ENCODE assay signal across 8 cellular contexts in genomic region chr19:8610041-8610927, GRCh38. TPM values are rescaled to one million over a fixed set of nuclear protein-coding genes. Genes with fewer than 3 reads are reported as not detected.
DNase-seq lines count a peak whose midpoint lies in the region; ATAC-seq and TF ChIP-seq lines count a peak whose summit lies in the region.

Gene ADAMTS10 (minus strand): TSS chr19:8610715. CDS start chr19:8605710, 5,005 bp downstream.

- no peaks in the 10 kb centered on the region for H3K27me3 ChIP-seq in DND-41 (ENCODE audit: insufficient read depth, low read length, poor library complexity)
- H3K27me3 ChIP-seq in body of pancreas, result no peaks in the 10 kb centered on the region
- no peaks in the 10 kb centered on the region for H3K27me3 ChIP-seq in kidney epithelial cell (ENCODE audit: control insufficient read depth, insufficient read depth, low read length)

- CTCF ChIA-PET in T-cell (lab: Charles Lee), result no interaction called here

- no peak for TF ChIP-seq POLR2A in body of pancreas (IDR thresholded peaks at IDR 0.05)

- peak within 1 kb of the TSS; percentile 97 for H3K4me2 ChIP-seq in DND-41 (ENCODE audit: insufficient read depth, low read length)

- H2AFZ ChIP-seq in DND-41 (ENCODE audit: low read depth, low read length), result peak within 1 kb of the TSS; percentile 94

- H3K9me3 Mint-ChIP-seq in T-cell, result no peaks in the 10 kb centered on the region

- H3K9me3 ChIP-seq in DND-41 (ENCODE audit: insufficient read depth, low read length, severe bottlenecking) (no peaks in the 10 kb centered on the region), body of pancreas (no peaks in the 10 kb centered on the region)

- DNase-seq in DND-41, result peak; percentile 70
- DNase-seq in T-cell, result peak in 33 of 34 experiments; percentile 23 to 64 (median 46)
- DNase-seq in body of pancreas, result peak in 2 of 4 donors; percentile 31 to 40
- no peak for DNase-seq in kidney epithelial cell (ENCODE audit: low read depth)
- DNase-seq in stimulated activated CD4-positive, alpha-beta T cell treated with anti-CD3 and anti-CD28 coated beads, Interleukin-15, amount 100 ng/mL, for 24 hours, result peak; percentile 41
- DNase-seq in inferior parietal cortex (ENCODE audit: extremely low spot score), result no peak

- TF ChIP-seq CTCF in DND-41 (IDR thresholded peaks at IDR 0.05; ENCODE audit: borderline replicate concordance, extremely low read depth, low read length, poor library complexity, severe bottlenecking), result peak; percentile 5
- no peak for TF ChIP-seq CTCF in body of pancreas (IDR thresholded peaks at IDR 0.05)
- no peak for TF ChIP-seq CTCF in kidney epithelial cell (IDR thresholded peaks at IDR 0.05; ENCODE audit: insufficient read depth, low read length, poor library complexity, severe bottlenecking)

- H3K79me2 ChIP-seq in DND-41 (ENCODE audit: insufficient read depth, low read length), result no peaks in the 10 kb centered on the region

- no peaks in the 10 kb centered on the region for H4K20me1 ChIP-seq in DND-41 (ENCODE audit: insufficient read depth, low read length)

- POLR2A ChIA-PET in T-cell (lab: Charles Lee), result no interaction called here

- H3K9ac ChIP-seq in DND-41 (ENCODE audit: low read depth, low read length), result peak within 1 kb of the TSS; percentile 69

- peaks cover 38 to 56% (median 51%) of the 10 kb centered on the region in 3 donors for H3K4me1 Mint-ChIP-seq in T-cell

- H3K27ac Mint-ChIP-seq in T-cell, result peak within 1 kb of the TSS; percentile 82 to 94

- H3K4me1 ChIP-seq in DND-41 (ENCODE audit: insufficient read depth, low read length) (peaks cover 15% of the 10 kb centered on the region), body of pancreas (peaks cover 16% of the 10 kb centered on the region)

- no peaks in the 10 kb centered on the region for H3K36me3 ChIP-seq in DND-41 (ENCODE audit: insufficient read depth, low read length)
- no peaks in the 10 kb centered on the region for H3K36me3 ChIP-seq in body of pancreas (replicated peaks in 1 of 2; ENCODE audit: insufficient read depth in 1 of 2, low read depth in 2 of 2)
- no peaks in the 10 kb centered on the region for H3K36me3 ChIP-seq in kidney epithelial cell (ENCODE audit: control insufficient read depth, insufficient read depth, low read length)

- H3K4me3 Mint-ChIP-seq in T-cell, result peak within 1 kb of the TSS; percentile 92 to 99 (median 94)

- H3K27me3 Mint-ChIP-seq in T-cell, result peaks cover 0 to 4% of the 10 kb centered on the region in 2 donors

- H3K27ac ChIP-seq in DND-41 (ENCODE audit: low read length) (peak within 1 kb of the TSS; percentile 68), body of pancreas (peak within 1 kb of the TSS; percentile 15 to 80 (median 68))

- ATAC-seq in DND-41 (ENCODE audit: insufficient read depth, low read depth) (peak; percentile 78), T-cell (replicated peaks in 1 of 4) (peak; percentile 69 to 74 (median 72)), body of pancreas (peak; percentile 23), HG03108 (IDR thresholded peaks at IDR 0.05; ENCODE audit: unreplicated experiment) (no peak), GM21529 (IDR thresholded peaks at IDR 0.05; ENCODE audit: unreplicated experiment) (no peak)

- H3K36me3 Mint-ChIP-seq in T-cell, result peaks cover 6% of the 10 kb centered on the region

- H3K4me3 ChIP-seq in DND-41 (ENCODE audit: low read depth in 1 of 2, low read length in 2 of 2) (peak within 1 kb of the TSS; percentile 21 to 82; a peak in 3 of 4 replicates), body of pancreas (no peak within 1 kb of the TSS), kidney epithelial cell (ENCODE audit: low read depth, low read length) (peak within 1 kb of the TSS; percentile 69)

- WGBS in body of pancreas, 2 donors, result 2 to 19% methylated on average over 22 to 43 of the region's 74 CpGs

- intact Hi-C loops in body of pancreas (cut with DNase I), result no loop called here

RNA-seq across cellular contexts. Expression of gene ADAMTS10, which starts in this region (rescaled TPM):
- total RNA-seq in T-cell, result 100 to 1,000 TPM in 1 of 5 donors, 10 to 100 TPM in 4; 57.2 to 103 (median 80.1) TPM
- total RNA-seq in body of pancreas, result 10 to 100 TPM; 19.1 to 36.6 TPM
- total RNA-seq in kidney epithelial cell, result 5.0 and 10.1 TPM in 2 replicates

Comparison
In these comparisons a context has a peak if more than half of its experiments do, and no peak if none do; other contexts are left out.
1. ATAC-seq: peak in DND-41 (single experiment), T-cell (4 of 4) and body of pancreas (single experiment); none in HG03108 (single experiment) and GM21529 (single experiment).
2. DNase-seq: peak in DND-41 (single experiment), T-cell (33 of 34) and stimulated activated CD4-positive, alpha-beta T cell treated with anti-CD3 and anti-CD28 coated beads, Interleukin-15, amount 100 ng/mL, for 24 hours (single experiment); none in kidney epithelial cell (single experiment) and inferior parietal cortex (single experiment).
3. H3K4me3 ChIP-seq: peak in DND-41 (2 of 2) and kidney epithelial cell (single experiment); none in body of pancreas (0 of 2).